In genomic region chr11:17846852-17847453, GRCh38 we compare ENCODE assay signal across 12 cellular contexts.
DNase-seq lines count a peak whose midpoint lies in the region; ATAC-seq and TF ChIP-seq lines count a peak whose summit lies in the region.
"Had no signal": no experiment of that assay in that cellular context is flagged by ENCODE, and none has a peak within 500 bp of the region (broad histone marks: within the 10 kb centered on the region; RNA-seq: fewer than 3 reads in every experiment).

No MANE protein-coding gene starts in this region.

- peak; percentile 67 for DNase-seq in Ammon's horn (ENCODE audit: low spot score)
- DNase-seq in IMR-90, result peak; percentile 73
- DNase-seq in mammary epithelial cell, result peak; percentile 31
- peak; percentile 53 for DNase-seq in kidney glomerular epithelial cell (lab: John Stamatoyannopoulos, UW)
- DNase-seq in effector memory CD4-positive, alpha-beta T cell, result no peak
- no peak for DNase-seq in activated T-cell treated with anti-CD3 and anti-CD28 coated beads for 4 hours
- DNase-seq: T-cell had no signal

- no peak overlapping the region for H2BK5ac ChIP-seq in IMR-90 (ENCODE audit: low read depth, low read length, poor library complexity, severe bottlenecking)

- H3K27ac Mint-ChIP-seq in stimulated activated memory B cell treated with anti-CD40 and anti-IgM and Interleukin-4, amounts not matched to agents 10 μg/mL and 1 μg/mL and 100 μg/mL, for 72 hours, result no peak overlapping the region
- H3K27ac Mint-ChIP-seq: activated naive CD4-positive, alpha-beta T cell treated with anti-CD3 and anti-CD28 coated beads, Interleukin-2, amount 50 U/mL, for 24 hours; T-cell had no signal

- H3K9me1 ChIP-seq in IMR-90 (ENCODE audit: insufficient read depth, low read length), result peaks cover 14% of the 10 kb centered on the region

- H3K27me3 Mint-ChIP-seq in stimulated activated memory B cell treated with anti-CD40 and anti-IgM and Interleukin-4, amounts not matched to agents 10 μg/mL and 1 μg/mL and 100 μg/mL, for 72 hours, result no peaks in the 10 kb centered on the region
- H3K27me3 Mint-ChIP-seq: activated naive CD4-positive, alpha-beta T cell treated with anti-CD3 and anti-CD28 coated beads, Interleukin-2, amount 50 U/mL, for 24 hours; T-cell had no signal

- no peaks in the 10 kb centered on the region for H3K79me1 ChIP-seq in IMR-90 (ENCODE audit: low read depth in 1 of 2, low read length in 2 of 2)

- H3K27ac ChIP-seq in IMR-90 (ENCODE audit: insufficient read depth, low read length) (no peak overlapping the region), mammary epithelial cell (ENCODE audit: insufficient read depth, low read depth, low read length) (no peak overlapping the region)
- H3K27ac ChIP-seq in effector memory CD4-positive, alpha-beta T cell (ENCODE audit: insufficient read depth, low read length, poor library complexity, severe bottlenecking), result no peak overlapping the region
- H3K27ac ChIP-seq: suprapubic skin had no signal

- H2BK120ac ChIP-seq in IMR-90 (ENCODE audit: low read depth, low read length), result no peak overlapping the region

- 0 out of 2 replicates have a peak, but pooled peaks cover 3% of the 10 kb centered on the region for H4K20me1 ChIP-seq in IMR-90 (ENCODE audit: insufficient read depth, low read length)
- H4K20me1 ChIP-seq in mammary epithelial cell (ENCODE audit: insufficient read depth, low read length), result no peaks in the 10 kb centered on the region

- TF ChIP-seq CTCF in IMR-90 (conservative IDR thresholded peaks at IDR 0.05; ENCODE audit: low read depth, low read length), result peak; percentile 54
- TF ChIP-seq CTCF in mammary epithelial cell (conservative IDR thresholded peaks at IDR 0.05 in 1 of 2, IDR thresholded peaks at IDR 0.05 in 1 of 2; ENCODE audit: extremely low read depth in 1 of 2, insufficient read depth in 1 of 2, low read depth in 1 of 2, low read length in 2 of 2), result peak; percentile 28 to 51

- no peak overlapping the region for H2AK5ac ChIP-seq in IMR-90 (ENCODE audit: low read depth, low read length)

- no peak overlapping the region for H3K4me3 Mint-ChIP-seq in stimulated activated memory B cell treated with anti-CD40 and anti-IgM and Interleukin-4, amounts not matched to agents 10 μg/mL and 1 μg/mL and 100 μg/mL, for 72 hours
- H3K4me3 Mint-ChIP-seq: activated naive CD4-positive, alpha-beta T cell treated with anti-CD3 and anti-CD28 coated beads, Interleukin-2, amount 50 U/mL, for 24 hours; T-cell had no signal

- intact Hi-C loops in IMR-90 (cut with micrococcal nuclease), result loop anchor here (1.0 to 5.0 kb wide), 4 partner anchors 76 to 130 kb away; no protein-coding TSS in a partner anchor
- intact Hi-C loops in mammary epithelial cell (cut with micrococcal nuclease), result loop anchor here (1.0 to 2.0 kb wide), 3 partner anchors 76 to 126 kb away; no protein-coding TSS in a partner anchor

- CTCF ChIA-PET in IMR-90 (lab: Yijun Ruan, JAX) (no interaction called here), mammary epithelial cell (lab: Charles Lee; ENCODE audit: low non-redundant PET) (no interaction called here)

- H3K4me3 ChIP-seq in IMR-90 (ENCODE audit: insufficient read depth, low read depth, low read length) (no peak overlapping the region), mammary epithelial cell (replicated peaks in 1 of 3; ENCODE audit: insufficient read depth in 1 of 3, low read depth in 2 of 3, low read length in 3 of 3) (no peak overlapping the region)
- no peak overlapping the region for H3K4me3 ChIP-seq in effector memory CD4-positive, alpha-beta T cell (ENCODE audit: insufficient read depth, low read depth, low read length, poor library complexity, severe bottlenecking)
- H3K4me3 ChIP-seq: suprapubic skin had no signal

- H3K23ac ChIP-seq in IMR-90 (ENCODE audit: low read depth, low read length), result no peak overlapping the region

- peak; percentile 64 for TF ChIP-seq RAD21 in IMR-90 (IDR thresholded peaks at IDR 0.05; ENCODE audit: low read length)

- TF ChIP-seq POLR2A in IMR-90 (IDR thresholded peaks at IDR 0.05; ENCODE audit: low read depth, low read length), result no peak

- 39% methylated on average over 2 of the region's 7 CpGs; no CpG with 5 or more reads in 1 of the 2 experiments for WGBS in IMR-90 (ENCODE audit: extremely low coverage in 2 of 2, insufficient read length in 1 of 2), 2 experiments
- 83% methylated on average over 7 of the region's 7 CpGs for WGBS in mammary epithelial cell (ENCODE audit: low coverage, missing lambda C conversion rate)

- H3K9me3 ChIP-seq in IMR-90 (ENCODE audit: control insufficient read depth, insufficient read depth, low read length) (no peaks in the 10 kb centered on the region), mammary epithelial cell (replicated peaks; ENCODE audit: insufficient read depth, low read length) (no peaks in the 10 kb centered on the region)
- no peaks in the 10 kb centered on the region for H3K9me3 ChIP-seq in effector memory CD4-positive, alpha-beta T cell (ENCODE audit: control insufficient read depth, low read length)
- H3K9me3 ChIP-seq: suprapubic skin had no signal

- H3K14ac ChIP-seq in IMR-90 (replicated peaks; ENCODE audit: low read depth, low read length), result no peak overlapping the region

- dilution Hi-C loops in IMR-90 (cut with HindIII; ENCODE audit: low sequenced_read_pairs, unreplicated experiment) (no loop called here), mammary epithelial cell (cut with HindIII; ENCODE audit: low sequenced_read_pairs) (no loop called here)

- H2AK9ac ChIP-seq in IMR-90 (replicated peaks; ENCODE audit: low read depth, low read length, poor library complexity), result no peak overlapping the region

- no peak overlapping the region for H4K5ac ChIP-seq in IMR-90 (ENCODE audit: low read depth, low read length)

- no peaks in the 10 kb centered on the region for H3K4me1 Mint-ChIP-seq in stimulated activated memory B cell treated with anti-CD40 and anti-IgM and Interleukin-4, amounts not matched to agents 10 μg/mL and 1 μg/mL and 100 μg/mL, for 72 hours
- H3K4me1 Mint-ChIP-seq: activated naive CD4-positive, alpha-beta T cell treated with anti-CD3 and anti-CD28 coated beads, Interleukin-2, amount 50 U/mL, for 24 hours; T-cell had no signal

- H3K56ac ChIP-seq in IMR-90 (ENCODE audit: extremely low read depth, insufficient read depth, low read length), result no peak overlapping the region

- no peak overlapping the region for H2AFZ ChIP-seq in IMR-90 (replicated peaks; ENCODE audit: low read length, poor library complexity)
- no peak overlapping the region for H2AFZ ChIP-seq in mammary epithelial cell (ENCODE audit: low read depth, low read length)

- H3K4ac ChIP-seq in IMR-90 (ENCODE audit: low read depth, low read length), result no peak overlapping the region

- in situ Hi-C loops in IMR-90 (cut with MboI; ENCODE audit: low sequenced_read_pairs) (no loop called here), mammary epithelial cell (cut with MboI; ENCODE audit: low sequenced_read_pairs in 2 of 2) (no loop called here)

- no peaks in the 10 kb centered on the region for H3K79me2 ChIP-seq in mammary epithelial cell (ENCODE audit: insufficient read depth, low read length)

- no TSS peak for BruUV-seq in IMR-90 (replicated peaks; lab: Mats Ljungman, UMichigan)
- no TSS peak for BruUV-seq in mammary epithelial cell (replicated peaks; lab: Mats Ljungman, UMichigan)

- H2BK15ac ChIP-seq in IMR-90 (ENCODE audit: low read depth, low read length), result no peak overlapping the region

- peaks cover 16% of the 10 kb centered on the region for H3K4me1 ChIP-seq in IMR-90 (ENCODE audit: control insufficient read depth, insufficient read depth, low read length)
- H3K4me1 ChIP-seq in mammary epithelial cell (ENCODE audit: insufficient read depth, low read length), result peaks cover 18% of the 10 kb centered on the region
- no peaks in the 10 kb centered on the region for H3K4me1 ChIP-seq in effector memory CD4-positive, alpha-beta T cell (ENCODE audit: control insufficient read depth, insufficient read depth, low read length, poor library complexity, severe bottlenecking)
- H3K4me1 ChIP-seq: suprapubic skin had no signal

- H3K9ac ChIP-seq in IMR-90 (ENCODE audit: low read depth, low read length) (no peak overlapping the region), mammary epithelial cell (ENCODE audit: insufficient read depth, low read length) (no peak overlapping the region)

- H3K36me3 ChIP-seq in IMR-90 (ENCODE audit: control insufficient read depth, insufficient read depth, low read length) (no peaks in the 10 kb centered on the region), mammary epithelial cell (ENCODE audit: insufficient read depth, low read length) (no peaks in the 10 kb centered on the region)
- H3K36me3 ChIP-seq in effector memory CD4-positive, alpha-beta T cell (ENCODE audit: control insufficient read depth, insufficient read depth, low read length), result peaks cover 15% of the 10 kb centered on the region

- H3K18ac ChIP-seq in IMR-90 (ENCODE audit: low read depth, low read length), result no peak overlapping the region

- peaks cover 56% of the 10 kb centered on the region for H3K36me3 Mint-ChIP-seq in stimulated activated memory B cell treated with anti-CD40 and anti-IgM and Interleukin-4, amounts not matched to agents 10 μg/mL and 1 μg/mL and 100 μg/mL, for 72 hours

- H4K91ac ChIP-seq in IMR-90 (ENCODE audit: insufficient read depth, low read depth, low read length), result no peak overlapping the region

- ATAC-seq in IMR-90 (ENCODE audit: low read depth) (peak; percentile 71), HG02852 (IDR thresholded peaks at IDR 0.05; ENCODE audit: unreplicated experiment) (no peak)
- ATAC-seq in stimulated activated memory B cell treated with anti-CD40 and anti-IgM and Interleukin-4, amounts not matched to agents 10 μg/mL and 1 μg/mL and 100 μg/mL, for 72 hours, result no peak
- ATAC-seq: sciatic nerve, T-cell had no signal

- no peaks in the 10 kb centered on the region for H3K27me3 ChIP-seq in IMR-90 (ENCODE audit: control insufficient read depth, insufficient read depth, low read length)
- H3K27me3 ChIP-seq in mammary epithelial cell (ENCODE audit: insufficient read depth, low read length), result no peaks in the 10 kb centered on the region
- no peaks in the 10 kb centered on the region for H3K27me3 ChIP-seq in effector memory CD4-positive, alpha-beta T cell (replicated peaks; ENCODE audit: control insufficient read depth, insufficient read depth, low read length, poor library complexity, severe bottlenecking)
- H3K27me3 ChIP-seq: suprapubic skin had no signal

- H3K9me3 Mint-ChIP-seq in stimulated activated memory B cell treated with anti-CD40 and anti-IgM and Interleukin-4, amounts not matched to agents 10 μg/mL and 1 μg/mL and 100 μg/mL, for 72 hours, result peaks cover 3% of the 10 kb centered on the region
- H3K9me3 Mint-ChIP-seq: activated naive CD4-positive, alpha-beta T cell treated with anti-CD3 and anti-CD28 coated beads, Interleukin-2, amount 50 U/mL, for 24 hours; T-cell had no signal

- H3K4me2 ChIP-seq in IMR-90 (ENCODE audit: low read depth, low read length) (no peak overlapping the region), mammary epithelial cell (ENCODE audit: insufficient read depth, low read depth, low read length) (no peak overlapping the region)

- H4K8ac ChIP-seq in IMR-90 (ENCODE audit: low read depth in 2 of 2, low read length in 2 of 2), result no peak overlapping the region

- H2BK20ac ChIP-seq in IMR-90 (ENCODE audit: low read depth, low read length), result no peak overlapping the region

- POLR2A ChIA-PET in IMR-90 (lab: Charles Lee; ENCODE audit: unreplicated experiment), result no interaction called here

TF ChIP-seq in IMR-90, 13 proteins besides CTCF, POLR2A, EP300 and RAD21 (continues in another document):
- no peak for TF ChIP-seq CHD1 (IDR thresholded peaks at IDR 0.05; ENCODE audit: low read depth, low read length)

Comparison
In these comparisons a context has a peak if more than half of its experiments do, and no peak if none do; other contexts are left out.
1. DNase-seq: peak in Ammon's horn (single experiment), IMR-90 (single experiment), mammary epithelial cell (single experiment) and kidney glomerular epithelial cell (single experiment); none in effector memory CD4-positive, alpha-beta T cell (0 of 3) and activated T-cell treated with anti-CD3 and anti-CD28 coated beads for 4 hours (single experiment).